In genomic region chr10:42690449-42691360, GRCh38 we compare ENCODE assay signal across 1 cellular context.
TF ChIP-seq lines count a peak whose summit lies in the region.

No MANE protein-coding gene starts in this region.

TF ChIP-seq in GM12878, 131 proteins besides CTCF, POLR2A, EP300 and RAD21 (continued from another document):
- TF ChIP-seq ZBTB33 (IDR thresholded peaks at IDR 0.05) (no peak), RELB (IDR thresholded peaks at IDR 0.05; ENCODE audit: low read depth) (no peak), TCF12 (IDR thresholded peaks at IDR 0.05; ENCODE audit: low read depth, low read length) (no peak)
